ENCODE assay signal across 8 cellular contexts in the genomic region with DNA sequence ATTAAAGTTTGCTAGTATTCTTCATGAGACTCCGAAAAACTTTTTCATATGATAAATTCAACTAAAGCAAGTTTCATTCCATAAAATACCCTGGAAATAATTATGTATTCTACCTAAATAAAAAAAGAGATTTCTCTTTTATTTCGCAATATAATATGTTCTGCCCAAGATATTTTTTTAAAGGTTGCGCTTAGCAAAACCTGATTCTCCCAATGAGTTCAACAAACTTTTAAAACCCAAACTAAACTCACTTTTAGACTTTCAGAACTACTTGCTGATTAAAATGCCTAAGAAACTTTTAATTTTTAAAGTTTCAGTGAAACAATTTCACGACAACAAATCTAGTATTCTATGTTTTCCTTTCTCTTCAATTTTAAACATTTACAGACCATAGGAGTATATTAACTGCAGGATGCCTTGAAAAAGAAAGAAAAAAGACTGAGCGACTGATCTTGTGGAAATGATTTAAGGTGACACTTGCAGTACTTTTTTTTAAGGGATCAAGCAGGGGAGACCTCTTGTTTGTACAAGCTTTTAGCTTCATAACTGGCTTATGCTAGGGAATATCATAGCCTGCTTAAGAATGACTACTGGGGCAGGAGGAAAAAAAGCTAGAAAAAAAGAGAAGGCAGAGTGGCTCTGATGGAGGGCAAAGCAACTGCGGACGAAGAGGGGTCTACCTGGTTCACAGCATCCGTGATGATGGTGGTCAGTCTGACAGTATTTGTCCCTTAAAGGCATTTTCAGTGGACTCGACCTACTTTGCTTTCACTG. TPM values are rescaled to one million over a fixed set of nuclear protein-coding genes. Genes with fewer than 3 reads are reported as not detected.
A peak's percentile ranks its signal among the peaks of the same experiment; 100 is the strongest.
DNase-seq lines count a peak whose midpoint lies in the region; ATAC-seq and TF ChIP-seq lines count a peak whose summit lies in the region.

No MANE protein-coding gene starts in this region.

- peak overlapping the region; percentile 81 for H3K4me2 ChIP-seq in DND-41 (ENCODE audit: insufficient read depth, low read length)

- H3K9ac ChIP-seq in DND-41 (ENCODE audit: low read depth, low read length) = peak overlapping the region; percentile 95

- peaks cover 10% of the 10 kb centered on the region for H3K27me3 Mint-ChIP-seq in osteocyte (ENCODE audit: unreplicated experiment)

- peak overlapping the region; percentile 95 for H3K27ac Mint-ChIP-seq in osteocyte (ENCODE audit: unreplicated experiment)

- H3K27me3 ChIP-seq in DND-41 (ENCODE audit: insufficient read depth, low read length, poor library complexity) = no peaks in the 10 kb centered on the region

- TF ChIP-seq CTCF in DND-41 (IDR thresholded peaks at IDR 0.05; ENCODE audit: borderline replicate concordance, extremely low read depth, low read length, poor library complexity, severe bottlenecking) (no peak), osteocyte (IDR thresholded peaks at IDR 0.05) (no peak)

- DNase-seq in DND-41 (no peak), OCI-M1 (lab: John Stamatoyannopoulos, UW) (peak; percentile 58), epithelial cell of prostate (ENCODE audit: low read depth, low spot score) (no peak), osteocyte (ENCODE audit: extremely low spot score, unreplicated experiment) (no peak), NCI-H748 treated with DMSO at 0.1 percent for 48 hours (lab: John Stamatoyannopoulos, UW) (no peak), NCI-H1436 treated with DMSO at 0.1 percent for 48 hours (lab: John Stamatoyannopoulos, UW) (no peak)
- DNase-seq in activated CD4-positive, CD25-positive, alpha-beta regulatory T cell treated with anti-CD3 and anti-CD28 coated beads, Interleukin-2, amount 50 U/mL, for 72 hours = no peak

- peaks cover 18% of the 10 kb centered on the region for H3K36me3 Mint-ChIP-seq in osteocyte (ENCODE audit: unreplicated experiment)

- no peaks in the 10 kb centered on the region for H3K9me3 ChIP-seq in DND-41 (ENCODE audit: insufficient read depth, low read length, severe bottlenecking)

- no peak for ATAC-seq in DND-41 (ENCODE audit: insufficient read depth, low read depth)
- no peak for ATAC-seq in HG03378 (IDR thresholded peaks at IDR 0.05; ENCODE audit: unreplicated experiment)

- H3K79me2 ChIP-seq in DND-41 (ENCODE audit: insufficient read depth, low read length) = peaks cover 68% of the 10 kb centered on the region

- peaks cover 51% of the 10 kb centered on the region for H3K36me3 ChIP-seq in DND-41 (ENCODE audit: insufficient read depth, low read length)

- H3K27ac ChIP-seq in DND-41 (ENCODE audit: low read length) = peak overlapping the region; percentile 90
- H3K27ac ChIP-seq in epithelial cell of prostate = peak overlapping the region; percentile 84

- peak overlapping the region; percentile 98 for H3K4me3 Mint-ChIP-seq in osteocyte (ENCODE audit: unreplicated experiment)

- H3K9me3 Mint-ChIP-seq in osteocyte (ENCODE audit: unreplicated experiment) = no peaks in the 10 kb centered on the region

- peaks cover 28% of the 10 kb centered on the region for H3K4me1 Mint-ChIP-seq in osteocyte (ENCODE audit: unreplicated experiment)

- peaks cover 54% of the 10 kb centered on the region for H3K4me1 ChIP-seq in DND-41 (ENCODE audit: insufficient read depth, low read length)

- peak overlapping the region; percentile 80 to 84 for H3K4me3 ChIP-seq in DND-41 (ENCODE audit: low read depth in 1 of 2, low read length in 2 of 2)

- H4K20me1 ChIP-seq in DND-41 (ENCODE audit: insufficient read depth, low read length) = peaks cover 28% of the 10 kb centered on the region; the same call in 1 of the 2 replicates

- H2AFZ ChIP-seq in DND-41 (ENCODE audit: low read depth, low read length) = peak overlapping the region; percentile 90

RNA-seq across cellular contexts. Expression of a gene that starts 1.5 kb away (rescaled TPM):
- 26.8 and 27.7 TPM in 2 replicates for total RNA-seq in osteocyte
